Comparison of ENCODE assay signal across 8 cellular contexts in genomic region chr16:67284699-67285646, GRCh38. TPM values are rescaled to one million over a fixed set of nuclear protein-coding genes. Genes with fewer than 3 reads are reported as not detected.
A peak's percentile ranks its signal among the peaks of the same experiment; 100 is the strongest.
DNase-seq lines count a peak whose midpoint lies in the region; ATAC-seq, FAIRE-seq and TF ChIP-seq lines count a peak whose summit lies in the region.

No MANE protein-coding gene starts in this region.

- no peak overlapping the region for H2AFZ ChIP-seq in HepG2 (ENCODE audit: low read length)

- intact Hi-C loops in HepG2 (cut with micrococcal nuclease; ENCODE audit: unreplicated experiment) = no loop called here

- peaks cover 1% of the 10 kb centered on the region for H3K4me1 ChIP-seq in HepG2 (ENCODE audit: insufficient read depth, low read length)

- H3K27me3 ChIP-seq in brain microvascular endothelial cell (replicated peaks) (no peaks in the 10 kb centered on the region), HepG2 (ENCODE audit: control insufficient read depth in 1 of 2, insufficient read depth in 2 of 2, low read length in 2 of 2) (no peaks in the 10 kb centered on the region)

- H3K9ac ChIP-seq in HepG2 (ENCODE audit: insufficient read depth, low read depth, low read length) = no peak overlapping the region

- DNase-seq in NCI-H1417 treated with DMSO at 0.1 percent for 48 hours (lab: John Stamatoyannopoulos, UW) (peak; percentile 26), brain microvascular endothelial cell (no peak), HepG2 (ENCODE audit: low spot score) (peak; percentile 54), ureter (ENCODE audit: low spot score) (no peak)
- DNase-seq in activated naive CD4-positive, alpha-beta T cell treated with Interleukin-2 at 50 U/mL for 16 hours = no peak

- WGBS in HepG2 (ENCODE audit: low lambda C conversion rate) = 59% methylated on average over 24 of the region's 34 CpGs

- no peak overlapping the region; the same call in 1 of the 2 replicates for H3K4me2 ChIP-seq in HepG2 (ENCODE audit: low read depth, low read length)

- no peak overlapping the region for H3K4me3 ChIP-seq in brain microvascular endothelial cell (ENCODE audit: low read depth, low read length)
- no peak overlapping the region for H3K4me3 ChIP-seq in HepG2 (replicated peaks in 1 of 3; ENCODE audit: insufficient read depth in 1 of 3, low read depth in 2 of 3, low read length in 3 of 3)

- ATAC-seq in HepG2 (peak; percentile 91), GM21528 (IDR thresholded peaks at IDR 0.05; ENCODE audit: low FRiP score, unreplicated experiment) (no peak), GM18498 (IDR thresholded peaks at IDR 0.05; ENCODE audit: unreplicated experiment) (no peak)

- peak overlapping the region; percentile 40; the same call in 1 of the 2 replicates for H3K27ac ChIP-seq in C4-2B
- no peak overlapping the region for H3K27ac ChIP-seq in brain microvascular endothelial cell
- H3K27ac ChIP-seq in HepG2 (ENCODE audit: extremely low read length, insufficient read depth, low read length) = no peak overlapping the region

- peak; percentile 66 for TF ChIP-seq CTCF in C4-2B (conservative IDR thresholded peaks at IDR 0.05)
- TF ChIP-seq CTCF in brain microvascular endothelial cell (IDR thresholded peaks at IDR 0.05; ENCODE audit: low read depth, low read length, missing control alignments) = peak; percentile 75
- TF ChIP-seq CTCF in HepG2 (CRISPR knock-in tag; IDR thresholded peaks at IDR 0.05) = peak; percentile 90

- POLR2A ChIA-PET in HepG2 (lab: Yijun Ruan, JAX) = interaction anchor here (1.0 to 1.6 kb wide), 3 partner anchors 11 to 24 kb away, joined by 3 to 5 read pairs (median 4); no protein-coding TSS in a partner anchor

- no peaks in the 10 kb centered on the region for H4K20me1 ChIP-seq in HepG2 (ENCODE audit: insufficient read depth, low read length)

- no peaks in the 10 kb centered on the region for H3K36me3 ChIP-seq in brain microvascular endothelial cell (replicated peaks)
- no peaks in the 10 kb centered on the region for H3K36me3 ChIP-seq in HepG2 (replicated peaks in 1 of 2; ENCODE audit: control insufficient read depth in 1 of 2, insufficient read depth in 2 of 2, low read length in 2 of 2)

- BruUV-seq in HepG2 (replicated peaks; lab: Mats Ljungman, UMichigan) = no TSS peak

- in situ Hi-C loops in brain microvascular endothelial cell (cut with HindIII; ENCODE audit: low pct_ligation_motif_present, low sequenced_read_pairs) = no loop called here
- in situ Hi-C loops in HepG2 (cut with HindIII; ENCODE audit: extremely low pct_ligation_motif_present, low pct_unique_long_range_greater_than_20kb) = no loop called here

- TF ChIP-seq EP300 in HepG2 (IDR thresholded peaks at IDR 0.05; ENCODE audit: low read depth in 2 of 2, low read length in 2 of 2) = no peak
- TF ChIP-seq EP300 in HepG2 (CRISPR knock-in tag; IDR thresholded peaks at IDR 0.05; ENCODE audit: borderline replicate concordance) = no peak

- H3K79me2 ChIP-seq in HepG2 (ENCODE audit: insufficient read depth, low read length) = no peaks in the 10 kb centered on the region

- peak; percentile 67 for FAIRE-seq in HepG2 (lab: Jason Lieb, UNC)

- TF ChIP-seq RAD21 in HepG2 (CRISPR knock-in tag; IDR thresholded peaks at IDR 0.05) = peak; percentile 61

- no peaks in the 10 kb centered on the region for H3K9me3 ChIP-seq in HepG2 (ENCODE audit: low read length)

- CTCF ChIA-PET in HepG2 (lab: Yijun Ruan, JAX; ENCODE audit: low intra/inter-chr PET ratio, low total read pairs) = interaction anchor here (1.1 to 1.3 kb wide), 2 partner anchors 22 to 24 kb away, joined by 4 read pairs; no protein-coding TSS in a partner anchor

- TF ChIP-seq POLR2A in HepG2 (IDR thresholded peaks at IDR 0.05; ENCODE audit: insufficient read depth in 1 of 2, low read depth in 2 of 2, low read length in 2 of 2) = no peak

RNA-seq across cellular contexts. Expression of gene PLEKHG4, which starts 5.6 kb away (rescaled TPM):
- total RNA-seq in HepG2 (2016; rRNA removed; fragmentation: Illumina TruSeq; extraction: Trizol) (9.0 and 13.6 TPM in 2 replicates), ureter (10.3 TPM)
- 1.0 and 1.9 TPM in 2 replicates for total RNA-seq in HepG2 (2016; cell fraction: cytosol; rRNA removed; fragmentation: Illumina TruSeq; extraction: Trizol; ENCODE audit: low read depth)
- total RNA-seq in HepG2 (2016; cell fraction: insoluble cytoplasmic fraction; rRNA removed; fragmentation: Illumina TruSeq; extraction: Trizol) = 8.8 and 11.1 TPM in 2 replicates
- total RNA-seq in HepG2 (2016; cell fraction: membrane; rRNA removed; fragmentation: Illumina TruSeq; extraction: Trizol) = 2.5 and 2.8 TPM in 2 replicates
- total RNA-seq in HepG2 (2016; cell fraction: nucleus; rRNA removed; fragmentation: Illumina TruSeq; extraction: Trizol) = 13.6 and 15.4 TPM in 2 replicates
- polyA plus RNA-seq in HepG2 (2011; rRNA removed) = 7.1 and 13.6 TPM in 2 replicates
- polyA plus RNA-seq in HepG2 (2011; cell fraction: cytosol; rRNA removed) = 3.8 and 5.1 TPM in 2 replicates
- 65.5 and 71.7 TPM in 2 replicates for polyA plus RNA-seq in HepG2 (2011; cell fraction: nucleus; rRNA removed)
- polyA plus RNA-seq in HepG2 (2012) = 4.8 and 7.4 TPM in 2 replicates
- polyA plus RNA-seq in HepG2 (2016; cell fraction: cytosol; fragmentation: Illumina TruSeq; extraction: Trizol; ENCODE audit: low read depth) = 0.52 and 0.53 TPM in 2 replicates
- 5.8 and 6.5 TPM in 2 replicates for polyA plus RNA-seq in HepG2 (2016; cell fraction: insoluble cytoplasmic fraction; fragmentation: Illumina TruSeq; extraction: Trizol; ENCODE audit: low read depth)
- polyA plus RNA-seq in HepG2 (2016; cell fraction: membrane; fragmentation: Illumina TruSeq; extraction: Trizol; ENCODE audit: low read depth) = 1.3 TPM in 2 replicates
- polyA plus RNA-seq in HepG2 (2016; cell fraction: nucleus; fragmentation: Illumina TruSeq; extraction: Trizol; ENCODE audit: insufficient read depth, low read depth) = 33.1 and 40.1 TPM in 2 replicates
- polyA minus RNA-seq in HepG2 (2011; rRNA and poly(A)+ RNA removed; ENCODE audit: low replicate concordance) = 17.3 and 27.5 TPM in 2 replicates
- 3.0 and 10.6 TPM in 2 replicates for polyA minus RNA-seq in HepG2 (2011; cell fraction: cytosol; rRNA and poly(A)+ RNA removed)
- polyA minus RNA-seq in HepG2 (2011; cell fraction: nucleus; rRNA and poly(A)+ RNA removed) = 8.5 and 10.2 TPM in 2 replicates

RNA-seq across cellular contexts. Expression of gene SLC9A5, which starts 36.2 kb away (rescaled TPM):
- 0.15 and 0.58 TPM in 2 replicates for total RNA-seq in HepG2 (2016; rRNA removed; fragmentation: Illumina TruSeq; extraction: Trizol)
- 0.26 and 0.71 TPM in 2 replicates for total RNA-seq in HepG2 (2016; cell fraction: cytosol; rRNA removed; fragmentation: Illumina TruSeq; extraction: Trizol; ENCODE audit: low read depth)
- 0.13 and 0.69 TPM in 2 replicates for total RNA-seq in HepG2 (2016; cell fraction: insoluble cytoplasmic fraction; rRNA removed; fragmentation: Illumina TruSeq; extraction: Trizol)
- 0.21 and 0.46 TPM in 2 replicates for total RNA-seq in HepG2 (2016; cell fraction: membrane; rRNA removed; fragmentation: Illumina TruSeq; extraction: Trizol)
- total RNA-seq in HepG2 (2016; cell fraction: nucleus; rRNA removed; fragmentation: Illumina TruSeq; extraction: Trizol) = 0.81 and 1.1 TPM in 2 replicates
- 1.4 and 1.5 TPM in 2 replicates for polyA plus RNA-seq in HepG2 (2011; rRNA removed)
- 0.54 and 0.66 TPM in 2 replicates for polyA plus RNA-seq in HepG2 (2011; cell fraction: cytosol; rRNA removed)
- polyA plus RNA-seq in HepG2 (2011; cell fraction: nucleus; rRNA removed) = 11.5 and 16.1 TPM in 2 replicates
- 0.86 and 0.88 TPM in 2 replicates for polyA plus RNA-seq in HepG2 (2012)
- polyA plus RNA-seq in HepG2 (2016; cell fraction: cytosol; fragmentation: Illumina TruSeq; extraction: Trizol; ENCODE audit: low read depth) = 0.06 and 0.33 TPM in 2 replicates
- polyA plus RNA-seq in HepG2 (2016; cell fraction: insoluble cytoplasmic fraction; fragmentation: Illumina TruSeq; extraction: Trizol; ENCODE audit: low read depth) = 0.11 and 0.30 TPM in 2 replicates
- polyA plus RNA-seq in HepG2 (2016; cell fraction: membrane; fragmentation: Illumina TruSeq; extraction: Trizol; ENCODE audit: low read depth) = 0.14 and 0.19 TPM in 2 replicates
- 1.8 and 2.8 TPM in 2 replicates for polyA plus RNA-seq in HepG2 (2016; cell fraction: nucleus; fragmentation: Illumina TruSeq; extraction: Trizol; ENCODE audit: insufficient read depth, low read depth)
- 0.80 and 1.8 TPM in 2 replicates for polyA minus RNA-seq in HepG2 (2011; rRNA and poly(A)+ RNA removed; ENCODE audit: low replicate concordance)
- 0.20 TPM in 1 of 2 replicates, not detected in the other for polyA minus RNA-seq in HepG2 (2011; cell fraction: cytosol; rRNA and poly(A)+ RNA removed)
- polyA minus RNA-seq in HepG2 (2011; cell fraction: nucleus; rRNA and poly(A)+ RNA removed) = 1.7 and 2.5 TPM in 2 replicates
- total RNA-seq in ureter = 0.86 TPM

RNA-seq across cellular contexts. Expression of gene FHOD1, which starts 37.7 kb away (rescaled TPM):
- total RNA-seq in HepG2 (2016; rRNA removed; fragmentation: Illumina TruSeq; extraction: Trizol) = 10.9 and 20.8 TPM in 2 replicates
- 5.1 and 5.8 TPM in 2 replicates for total RNA-seq in HepG2 (2016; cell fraction: cytosol; rRNA removed; fragmentation: Illumina TruSeq; extraction: Trizol; ENCODE audit: low read depth)
- 8.4 and 24.4 TPM in 2 replicates for total RNA-seq in HepG2 (2016; cell fraction: insoluble cytoplasmic fraction; rRNA removed; fragmentation: Illumina TruSeq; extraction: Trizol)
- 8.8 and 9.7 TPM in 2 replicates for total RNA-seq in HepG2 (2016; cell fraction: membrane; rRNA removed; fragmentation: Illumina TruSeq; extraction: Trizol)
- 34.0 and 35.5 TPM in 2 replicates for total RNA-seq in HepG2 (2016; cell fraction: nucleus; rRNA removed; fragmentation: Illumina TruSeq; extraction: Trizol)
- polyA plus RNA-seq in HepG2 (2011; rRNA removed) = 15.0 and 20.0 TPM in 2 replicates
- 3.6 and 6.2 TPM in 2 replicates for polyA plus RNA-seq in HepG2 (2011; cell fraction: cytosol; rRNA removed)
- polyA plus RNA-seq in HepG2 (2011; cell fraction: nucleus; rRNA removed) = 111 and 166 TPM in 2 replicates
- polyA plus RNA-seq in HepG2 (2012) = 18.8 and 19.0 TPM in 2 replicates
- polyA plus RNA-seq in HepG2 (2016; cell fraction: cytosol; fragmentation: Illumina TruSeq; extraction: Trizol; ENCODE audit: low read depth) = 3.2 and 3.7 TPM in 2 replicates
- 8.1 and 13.0 TPM in 2 replicates for polyA plus RNA-seq in HepG2 (2016; cell fraction: insoluble cytoplasmic fraction; fragmentation: Illumina TruSeq; extraction: Trizol; ENCODE audit: low read depth)
- polyA plus RNA-seq in HepG2 (2016; cell fraction: membrane; fragmentation: Illumina TruSeq; extraction: Trizol; ENCODE audit: low read depth) = 6.7 and 6.9 TPM in 2 replicates
- 97.6 and 114 TPM in 2 replicates for polyA plus RNA-seq in HepG2 (2016; cell fraction: nucleus; fragmentation: Illumina TruSeq; extraction: Trizol; ENCODE audit: insufficient read depth, low read depth)
- 13.4 and 16.3 TPM in 2 replicates for polyA minus RNA-seq in HepG2 (2011; rRNA and poly(A)+ RNA removed; ENCODE audit: low replicate concordance)
- polyA minus RNA-seq in HepG2 (2011; cell fraction: cytosol; rRNA and poly(A)+ RNA removed) = 7.6 and 12.0 TPM in 2 replicates
- 15.7 and 16.7 TPM in 2 replicates for polyA minus RNA-seq in HepG2 (2011; cell fraction: nucleus; rRNA and poly(A)+ RNA removed)
- 19.1 TPM for total RNA-seq in ureter

RNA-seq across cellular contexts. Expression of gene KCTD19, which starts 41.6 kb away (rescaled TPM):
- total RNA-seq in HepG2 (2016; rRNA removed; fragmentation: Illumina TruSeq; extraction: Trizol) (not detected in 2 replicates), ureter (not detected)
- 0.10 TPM in 1 of 2 replicates, not detected in the other for total RNA-seq in HepG2 (2016; cell fraction: cytosol; rRNA removed; fragmentation: Illumina TruSeq; extraction: Trizol; ENCODE audit: low read depth)
- total RNA-seq in HepG2 (2016; cell fraction: insoluble cytoplasmic fraction; rRNA removed; fragmentation: Illumina TruSeq; extraction: Trizol) = not detected in 2 replicates
- total RNA-seq in HepG2 (2016; cell fraction: membrane; rRNA removed; fragmentation: Illumina TruSeq; extraction: Trizol) = 0.21 TPM in 1 of 2 replicates, not detected in the other
- total RNA-seq in HepG2 (2016; cell fraction: nucleus; rRNA removed; fragmentation: Illumina TruSeq; extraction: Trizol) = not detected in 2 replicates
- 0.16 TPM in 1 of 2 replicates, not detected in the other for polyA plus RNA-seq in HepG2 (2011; rRNA removed)
- polyA plus RNA-seq in HepG2 (2011; cell fraction: cytosol; rRNA removed) = not detected in 2 replicates
- 0.13 and 0.21 TPM in 2 replicates for polyA plus RNA-seq in HepG2 (2011; cell fraction: nucleus; rRNA removed)
- polyA plus RNA-seq in HepG2 (2012) = 0.04 and 0.20 TPM in 2 replicates
- polyA plus RNA-seq in HepG2 (2016; cell fraction: cytosol; fragmentation: Illumina TruSeq; extraction: Trizol; ENCODE audit: low read depth) = not detected in 2 replicates
- polyA plus RNA-seq in HepG2 (2016; cell fraction: insoluble cytoplasmic fraction; fragmentation: Illumina TruSeq; extraction: Trizol; ENCODE audit: low read depth) = not detected in 2 replicates
- not detected in 2 replicates for polyA plus RNA-seq in HepG2 (2016; cell fraction: membrane; fragmentation: Illumina TruSeq; extraction: Trizol; ENCODE audit: low read depth)
- not detected in 2 replicates for polyA plus RNA-seq in HepG2 (2016; cell fraction: nucleus; fragmentation: Illumina TruSeq; extraction: Trizol; ENCODE audit: insufficient read depth, low read depth)
- polyA minus RNA-seq in HepG2 (2011; rRNA and poly(A)+ RNA removed; ENCODE audit: low replicate concordance) = 0.72 TPM in 1 of 2 replicates, not detected in the other
- polyA minus RNA-seq in HepG2 (2011; cell fraction: cytosol; rRNA and poly(A)+ RNA removed) = not detected in 2 replicates
- 0.12 and 0.13 TPM in 2 replicates for polyA minus RNA-seq in HepG2 (2011; cell fraction: nucleus; rRNA and poly(A)+ RNA removed)

RNA-seq across cellular contexts. Expression of gene LRRC36, which starts 41.6 kb away (rescaled TPM):
- total RNA-seq in HepG2 (2016; rRNA removed; fragmentation: Illumina TruSeq; extraction: Trizol) = 0.13 and 0.15 TPM in 2 replicates
- total RNA-seq in HepG2 (2016; cell fraction: cytosol; rRNA removed; fragmentation: Illumina TruSeq; extraction: Trizol; ENCODE audit: low read depth) = 0.71 and 0.79 TPM in 2 replicates
- total RNA-seq in HepG2 (2016; cell fraction: insoluble cytoplasmic fraction; rRNA removed; fragmentation: Illumina TruSeq; extraction: Trizol) = 0.06 TPM in 1 of 2 replicates, not detected in the other
- 0.15 and 0.21 TPM in 2 replicates for total RNA-seq in HepG2 (2016; cell fraction: membrane; rRNA removed; fragmentation: Illumina TruSeq; extraction: Trizol)
- total RNA-seq in HepG2 (2016; cell fraction: nucleus; rRNA removed; fragmentation: Illumina TruSeq; extraction: Trizol) = not detected in 2 replicates
- polyA plus RNA-seq in HepG2 (2011; rRNA removed) = 0.12 and 0.16 TPM in 2 replicates
- 0.08 and 0.10 TPM in 2 replicates for polyA plus RNA-seq in HepG2 (2011; cell fraction: cytosol; rRNA removed)
- polyA plus RNA-seq in HepG2 (2011; cell fraction: nucleus; rRNA removed) = 0.21 and 0.24 TPM in 2 replicates
- 0.19 and 0.27 TPM in 2 replicates for polyA plus RNA-seq in HepG2 (2012)
- polyA plus RNA-seq in HepG2 (2016; cell fraction: cytosol; fragmentation: Illumina TruSeq; extraction: Trizol; ENCODE audit: low read depth) = 0.07 and 0.11 TPM in 2 replicates
- polyA plus RNA-seq in HepG2 (2016; cell fraction: insoluble cytoplasmic fraction; fragmentation: Illumina TruSeq; extraction: Trizol; ENCODE audit: low read depth) = 0.14 TPM in 1 of 2 replicates, not detected in the other
- not detected in 2 replicates for polyA plus RNA-seq in HepG2 (2016; cell fraction: membrane; fragmentation: Illumina TruSeq; extraction: Trizol; ENCODE audit: low read depth)
- polyA plus RNA-seq in HepG2 (2016; cell fraction: nucleus; fragmentation: Illumina TruSeq; extraction: Trizol; ENCODE audit: insufficient read depth, low read depth) = 0.59 TPM in 1 of 2 replicates, not detected in the other
- not detected in 2 replicates for polyA minus RNA-seq in HepG2 (2011; rRNA and poly(A)+ RNA removed; ENCODE audit: low replicate concordance)
- polyA minus RNA-seq in HepG2 (2011; cell fraction: cytosol; rRNA and poly(A)+ RNA removed) = not detected in 2 replicates
- polyA minus RNA-seq in HepG2 (2011; cell fraction: nucleus; rRNA and poly(A)+ RNA removed) = not detected in 2 replicates
- not detected for total RNA-seq in ureter

Comparison
In these comparisons a context has a peak if more than half of its experiments do, and no peak if none do; other contexts are left out.
1. DNase-seq: peak in NCI-H1417 treated with DMSO at 0.1 percent for 48 hours (single experiment) and HepG2 (single experiment); none in brain microvascular endothelial cell (single experiment), activated naive CD4-positive, alpha-beta T cell treated with Interleukin-2 at 50 U/mL for 16 hours (single experiment) and ureter (single experiment).
2. Peak in every context shown above with its lines, with median percentiles within 50 percentile points of each other: CTCF ChIP-seq.